ENCODE assay signal across 1 cellular context in genomic region chr1:234478481-234479309, GRCh38.
TF ChIP-seq lines count a peak whose summit lies in the region.

TSS of gene TARBP1 (minus strand) at chr1:234479179. CDS start at chr1:234479103, 76 bp downstream.

TF ChIP-seq in HepG2, 621 proteins besides CTCF, POLR2A, EP300 and RAD21 (continued from another document and continues in another):
- TF ChIP-seq ZNF614 (CRISPR knock-in tag; IDR thresholded peaks at IDR 0.05; ENCODE audit: borderline replicate concordance) = 0 out of 2 replicates have a peak, but pooled peaks have one; percentile 68
- peak; percentile 6; the same call in 1 of the 2 replicates for TF ChIP-seq KAT7 (CRISPR knock-in tag; IDR thresholded peaks at IDR 0.05; ENCODE audit: borderline replicate concordance)
- peak; percentile 29; the same call in 1 of the 2 replicates for TF ChIP-seq ZFP82 (CRISPR knock-in tag; IDR thresholded peaks at IDR 0.05; ENCODE audit: borderline replicate concordance)
- TF ChIP-seq MXI1 (IDR thresholded peaks at IDR 0.05; ENCODE audit: borderline replicate concordance, low read depth, low read length) = no peak; the same call in 2 of the 3 replicates
- 0 out of 2 replicates have a peak, but pooled peaks have one; percentile 62 for TF ChIP-seq ZNF513 (CRISPR knock-in tag; conservative IDR thresholded peaks at IDR 0.05)
- TF ChIP-seq, protein P1, sequence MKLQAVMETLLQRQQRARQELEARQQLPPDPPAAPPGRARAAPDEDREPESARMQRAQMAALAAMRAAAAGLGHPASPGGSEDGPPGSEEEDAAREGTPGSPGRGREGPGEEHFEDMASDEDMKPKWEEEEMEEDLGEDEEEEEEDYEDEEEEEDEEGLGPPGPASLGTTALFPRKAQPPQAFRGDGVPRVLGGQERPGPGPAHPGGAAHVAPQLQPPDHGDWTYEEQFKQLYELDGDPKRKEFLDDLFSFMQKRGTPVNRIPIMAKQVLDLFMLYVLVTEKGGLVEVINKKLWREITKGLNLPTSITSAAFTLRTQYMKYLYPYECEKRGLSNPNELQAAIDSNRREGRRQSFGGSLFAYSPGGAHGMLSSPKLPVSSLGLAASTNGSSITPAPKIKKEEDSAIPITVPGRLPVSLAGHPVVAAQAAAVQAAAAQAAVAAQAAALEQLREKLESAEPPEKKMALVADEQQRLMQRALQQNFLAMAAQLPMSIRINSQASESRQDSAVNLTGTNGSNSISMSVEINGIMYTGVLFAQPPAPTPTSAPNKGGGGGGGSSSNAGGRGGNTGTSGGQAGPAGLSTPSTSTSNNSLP (IDR thresholded peaks at IDR 0.05; ENCODE audit: low read depth, low read length) = no peak
- TF ChIP-seq TFDP2 (CRISPR knock-in tag; IDR thresholded peaks at IDR 0.05) = peak; percentile 32
- TF ChIP-seq ATF1 (CRISPR knock-in tag; IDR thresholded peaks at IDR 0.05) = no peak
- no peak for TF ChIP-seq ZSCAN29 (CRISPR knock-in tag; conservative IDR thresholded peaks at IDR 0.05)
- no peak; the same call in 1 of the 2 replicates for TF ChIP-seq BHLHE40 (IDR thresholded peaks at IDR 0.05; ENCODE audit: low read length)
- TF ChIP-seq NR2F6 (IDR thresholded peaks at IDR 0.05) = no peak
- no peak for TF ChIP-seq NR2F6 (CRISPR knock-in tag; IDR thresholded peaks at IDR 0.05)
- no peak; the same call in 1 of the 2 replicates for TF ChIP-seq JDP2 (CRISPR knock-in tag; IDR thresholded peaks at IDR 0.05; ENCODE audit: borderline replicate concordance)
- peak; percentile 47; the same call in 1 of the 2 replicates for TF ChIP-seq ATF7-NPFF (CRISPR knock-in tag; IDR thresholded peaks at IDR 0.05; ENCODE audit: low read depth)
- TF ChIP-seq ZNF816 (CRISPR knock-in tag; IDR thresholded peaks at IDR 0.05; ENCODE audit: borderline replicate concordance) = no peak; the same call in 1 of the 2 replicates
- no peak for TF ChIP-seq ZNF205 (CRISPR knock-in tag; IDR thresholded peaks at IDR 0.05)
- TF ChIP-seq AHDC1 (CRISPR knock-in tag; IDR thresholded peaks at IDR 0.05; ENCODE audit: borderline replicate concordance) = no peak
- no peak for TF ChIP-seq EED (CRISPR knock-in tag; IDR thresholded peaks at IDR 0.05)
- no peak for TF ChIP-seq SRF (IDR thresholded peaks at IDR 0.05; ENCODE audit: low read depth, low read length)
- TF ChIP-seq MYNN (CRISPR knock-in tag; IDR thresholded peaks at IDR 0.05; ENCODE audit: low read depth) = 0 out of 2 replicates have a peak, but pooled peaks have one; percentile 31
- TF ChIP-seq GABPB1 (CRISPR knock-in tag; IDR thresholded peaks at IDR 0.05) = peak; percentile 57; the same call in 1 of the 2 replicates
- TF ChIP-seq PTBP1 (IDR thresholded peaks at IDR 0.05; ENCODE audit: low read depth, low read length, poor library complexity, severe bottlenecking) = no peak
- TF ChIP-seq ZNF550 (CRISPR knock-in tag; IDR thresholded peaks at IDR 0.05; ENCODE audit: borderline replicate concordance) = no peak
- no peak for TF ChIP-seq SRSF1 (optimal IDR thresholded peaks at IDR 0.05; ENCODE audit: low read depth, low read length)
- TF ChIP-seq ZNF263 (CRISPR knock-in tag; IDR thresholded peaks at IDR 0.05) = no peak
- peak; percentile 74 for TF ChIP-seq KMT2B (CRISPR knock-in tag; IDR thresholded peaks at IDR 0.05)
- TF ChIP-seq, protein P2, sequence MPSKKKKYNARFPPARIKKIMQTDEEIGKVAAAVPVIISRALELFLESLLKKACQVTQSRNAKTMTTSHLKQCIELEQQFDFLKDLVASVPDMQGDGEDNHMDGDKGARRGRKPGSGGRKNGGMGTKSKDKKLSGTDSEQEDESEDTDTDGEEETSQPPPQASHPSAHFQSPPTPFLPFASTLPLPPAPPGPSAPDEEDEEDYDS (CRISPR knock-in tag; IDR thresholded peaks at IDR 0.05) = peak; percentile 18; the same call in 1 of the 2 replicates
- TF ChIP-seq ZBTB43 (CRISPR knock-in tag; conservative IDR thresholded peaks at IDR 0.05) = peak; percentile 73; the same call in 1 of the 2 replicates
- TF ChIP-seq ZNF160 (CRISPR knock-in tag; IDR thresholded peaks at IDR 0.05) = no peak
- TF ChIP-seq RELA (CRISPR knock-in tag; IDR thresholded peaks at IDR 0.05) = no peak
- no peak for TF ChIP-seq EZH2 (conservative IDR thresholded peaks at IDR 0.05; ENCODE audit: low read depth, low read length)
- TF ChIP-seq ZNF629 (CRISPR knock-in tag; conservative IDR thresholded peaks at IDR 0.05) = no peak
- no peak for TF ChIP-seq SOX5 (CRISPR knock-in tag; IDR thresholded peaks at IDR 0.05; ENCODE audit: borderline replicate concordance)
- TF ChIP-seq PHF8 (CRISPR knock-in tag; IDR thresholded peaks at IDR 0.05) = peak; percentile 79
- TF ChIP-seq ZNF101 (CRISPR knock-in tag; IDR thresholded peaks at IDR 0.05; ENCODE audit: borderline replicate concordance, low read depth) = no peak
- no peak for TF ChIP-seq ZNF564 (CRISPR knock-in tag; IDR thresholded peaks at IDR 0.05)
- no peak for TF ChIP-seq HNF4A (CRISPR knock-in tag; IDR thresholded peaks at IDR 0.05)
- peak; percentile 44; the same call in 1 of the 2 replicates for TF ChIP-seq ELF3 (CRISPR knock-in tag; IDR thresholded peaks at IDR 0.05)
- no peak for TF ChIP-seq ZNF367 (CRISPR knock-in tag; IDR thresholded peaks at IDR 0.05; ENCODE audit: borderline replicate concordance)
- no peak; the same call in 1 of the 2 replicates for TF ChIP-seq ZNF563 (CRISPR knock-in tag; IDR thresholded peaks at IDR 0.05)
- TF ChIP-seq MTA1 (CRISPR knock-in tag; IDR thresholded peaks at IDR 0.05; ENCODE audit: borderline replicate concordance) = peak; percentile 64; the same call in 1 of the 2 replicates
- TF ChIP-seq ZNF572 (CRISPR knock-in tag; IDR thresholded peaks at IDR 0.05) = no peak
- TF ChIP-seq HNRNPUL1 (IDR thresholded peaks at IDR 0.05; ENCODE audit: low read depth, low read length) = no peak
- TF ChIP-seq, protein P3, sequence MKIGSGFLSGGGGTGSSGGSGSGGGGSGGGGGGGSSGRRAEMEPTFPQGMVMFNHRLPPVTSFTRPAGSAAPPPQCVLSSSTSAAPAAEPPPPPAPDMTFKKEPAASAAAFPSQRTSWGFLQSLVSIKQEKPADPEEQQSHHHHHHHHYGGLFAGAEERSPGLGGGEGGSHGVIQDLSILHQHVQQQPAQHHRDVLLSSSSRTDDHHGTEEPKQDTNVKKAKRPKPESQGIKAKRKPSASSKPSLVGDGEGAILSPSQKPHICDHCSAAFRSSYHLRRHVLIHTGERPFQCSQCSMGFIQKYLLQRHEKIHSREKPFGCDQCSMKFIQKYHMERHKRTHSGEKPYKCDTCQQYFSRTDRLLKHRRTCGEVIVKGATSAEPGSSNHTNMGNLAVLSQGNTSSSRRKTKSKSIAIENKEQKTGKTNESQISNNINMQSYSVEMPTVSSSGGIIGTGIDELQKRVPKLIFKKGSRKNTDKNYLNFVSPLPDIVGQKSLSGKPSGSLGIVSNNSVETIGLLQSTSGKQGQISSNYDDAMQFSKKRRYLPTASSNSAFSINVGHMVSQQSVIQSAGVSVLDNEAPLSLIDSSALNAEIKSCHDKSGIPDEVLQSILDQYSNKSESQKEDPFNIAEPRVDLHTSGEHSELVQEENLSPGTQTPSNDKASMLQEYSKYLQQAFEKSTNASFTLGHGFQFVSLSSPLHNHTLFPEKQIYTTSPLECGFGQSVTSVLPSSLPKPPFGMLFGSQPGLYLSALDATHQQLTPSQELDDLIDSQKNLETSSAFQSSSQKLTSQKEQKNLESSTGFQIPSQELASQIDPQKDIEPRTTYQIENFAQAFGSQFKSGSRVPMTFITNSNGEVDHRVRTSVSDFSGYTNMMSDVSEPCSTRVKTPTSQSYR (CRISPR knock-in tag; IDR thresholded peaks at IDR 0.05; ENCODE audit: borderline replicate concordance) = no peak
- no peak for TF ChIP-seq MAFK (conservative IDR thresholded peaks at IDR 0.05 in 1 of 2, IDR thresholded peaks at IDR 0.05 in 1 of 2; ENCODE audit: low read length in 2 of 2)
- no peak for TF ChIP-seq ZNF276 (CRISPR knock-in tag; IDR thresholded peaks at IDR 0.05; ENCODE audit: low read depth)
- TF ChIP-seq PAF1 (CRISPR knock-in tag; IDR thresholded peaks at IDR 0.05) = no peak
- no peak for TF ChIP-seq ZBTB42 (CRISPR knock-in tag; IDR thresholded peaks at IDR 0.05)
- no peak for TF ChIP-seq ZNF230 (CRISPR knock-in tag; IDR thresholded peaks at IDR 0.05)
